11 cellular contexts compared by ENCODE assay signal in genomic region chr21:17542371-17542992, GRCh38. TPM values are rescaled to one million over a fixed set of nuclear protein-coding genes. Genes with fewer than 3 reads are reported as not detected.
DNase-seq lines count a peak whose midpoint lies in the region; ATAC-seq and TF ChIP-seq lines count a peak whose summit lies in the region.
"Had no signal": no experiment of that assay in that cellular context is flagged by ENCODE, and none has a peak within 500 bp of the region (broad histone marks: within the 10 kb centered on the region; RNA-seq: fewer than 3 reads in every experiment).

No MANE protein-coding gene starts in this region.

- peaks cover 0 to 3% (median 0%) of the 10 kb centered on the region in 4 donors for H3K36me3 ChIP-seq in stomach
- H3K36me3 ChIP-seq: tibial nerve had no signal

- no peaks in the 10 kb centered on the region for H3K27me3 ChIP-seq in stomach
- H3K27me3 ChIP-seq: tibial nerve had no signal

- WGBS in stomach, 5 donors = 15 to 38% (median 21%) methylated on average over 5 of the region's 5 CpGs

- H3K27ac ChIP-seq in stomach = peak overlapping the region in 3 of 5 donors; percentile 9 to 63 (median 31)
- H3K27ac ChIP-seq: tibial nerve had no signal

- no peak for TF ChIP-seq EP300 in stomach (IDR thresholded peaks at IDR 0.05)

- DNase-seq in NCI-H2171 treated with DMSO at 0.1 percent for 48 hours (lab: John Stamatoyannopoulos, UW) (peak; percentile 16), NCI-H2171 (lab: John Stamatoyannopoulos, UW) (no peak), NCI-H526 (lab: John Stamatoyannopoulos, UW) (peak; percentile 50 to 59), left cardiac atrium (no peak), stomach (no peak)
- no peak for DNase-seq in stimulated activated CD4-positive, alpha-beta T cell treated with anti-CD3 and anti-CD28 coated beads, Interleukin-4, amount 100 ng/mL, for 1 hour
- DNase-seq: activated CD4-positive, alpha-beta T cell treated with anti-CD3 and anti-CD28 coated beads, Interleukin-2, amount 50 U/mL, for 1 hour; erythroblast had no signal

- no peak for TF ChIP-seq POLR2A in stomach (IDR thresholded peaks at IDR 0.05)

- no peak for TF ChIP-seq CTCF in stomach (IDR thresholded peaks at IDR 0.05)

- no peaks in the 10 kb centered on the region for H3K9me3 ChIP-seq in stomach
- H3K9me3 ChIP-seq: tibial nerve had no signal

- peaks cover 0 to 70% (median 45%) of the 10 kb centered on the region in 4 donors for H3K4me1 ChIP-seq in stomach
- H3K4me1 ChIP-seq: tibial nerve had no signal

- intact Hi-C loops in left cardiac atrium (cut with DNase I) = no loop called here
- intact Hi-C loops in stomach (cut with DNase I; ENCODE audit: low total_unique reads) = no loop called here

- ATAC-seq in left cardiac atrium (peak; percentile 45 to 67), HG03439 (IDR thresholded peaks at IDR 0.05; ENCODE audit: unreplicated experiment) (no peak), GM18907 (IDR thresholded peaks at IDR 0.05; ENCODE audit: unreplicated experiment) (no peak)

- H3K4me3 ChIP-seq in stomach = peak overlapping the region in 1 of 4 donors; percentile 21
- H3K4me3 ChIP-seq: tibial nerve had no signal

RNA-seq across cellular contexts. Expression of gene CXADR, which starts 29.6 kb away (rescaled TPM):
- total RNA-seq in left cardiac atrium = 10 to 100 TPM in 1 of 2 donors, 1 to 10 TPM in 1; 9.8 to 14.5 TPM
- total RNA-seq in stomach = 100 to 1,000 TPM in 1 of 5 donors, 10 to 100 TPM in 3, 1 to 10 TPM in 1; 2.3 to 174 (median 41.6) TPM
- 10 to 100 TPM; 10.9 to 14.4 (median 13.6) TPM for polyA plus RNA-seq in stomach

Comparison
In these comparisons a context has a peak if more than half of its experiments do, and no peak if none do; other contexts are left out.
1. DNase-seq: peak in NCI-H2171 treated with DMSO at 0.1 percent for 48 hours (single experiment) and NCI-H526 (2 of 2); none in NCI-H2171 (single experiment), left cardiac atrium (single experiment), stomach (single experiment) and stimulated activated CD4-positive, alpha-beta T cell treated with anti-CD3 and anti-CD28 coated beads, Interleukin-4, amount 100 ng/mL, for 1 hour (single experiment).
2. ATAC-seq: peak in left cardiac atrium (2 of 2); none in HG03439 (single experiment) and GM18907 (single experiment).